9 cellular contexts compared by ENCODE assay signal in genomic region chr3:50242778-50243551, GRCh38. TPM values are rescaled to one million over a fixed set of nuclear protein-coding genes. Genes with fewer than 3 reads are reported as not detected.
A peak's percentile ranks its signal among the peaks of the same experiment; 100 is the strongest.
DNase-seq lines count a peak whose midpoint lies in the region; ATAC-seq, FAIRE-seq and TF ChIP-seq lines count a peak whose summit lies in the region.
"Had no signal": no experiment of that assay in that cellular context is flagged by ENCODE, and none has a peak within 500 bp of the region (broad histone marks: within the 10 kb centered on the region; RNA-seq: fewer than 3 reads in every experiment).

No MANE protein-coding gene starts in this region.

- H3K27me3 ChIP-seq in H7 (ENCODE audit: control insufficient read depth, insufficient read depth, low read length) (no peaks in the 10 kb centered on the region), endothelial cell of umbilical vein (ENCODE audit: control insufficient read depth in 2 of 2, insufficient read depth in 2 of 2, low read length in 2 of 2) (no peaks in the 10 kb centered on the region), muscle layer of colon (ENCODE audit: control insufficient read depth in 1 of 2, insufficient read depth in 2 of 2, low read length in 2 of 2) (no peaks in the 10 kb centered on the region)

- peaks cover 4% of the 10 kb centered on the region for H3K36me3 ChIP-seq in H7 (replicated peaks; ENCODE audit: control insufficient read depth, insufficient read depth, low read length)
- peaks cover 6 to 26% of the 10 kb centered on the region in 2 experiments for H3K36me3 ChIP-seq in endothelial cell of umbilical vein (ENCODE audit: control insufficient read depth in 2 of 2, extremely low read depth in 1 of 2, insufficient read depth in 2 of 2, low read length in 2 of 2)
- peaks cover 13% of the 10 kb centered on the region for H3K36me3 ChIP-seq in muscle layer of colon (ENCODE audit: insufficient read depth, low read length)

- peak; percentile 70 for DNase-seq in H7
- DNase-seq in UCSD-AML1 (lab: John Stamatoyannopoulos, UW; ENCODE audit: unreplicated experiment), result peak; percentile 91
- peak; percentile 93 for DNase-seq in endothelial cell of umbilical vein (ENCODE audit: low read depth, low spot score)
- no peak for DNase-seq in SHP77 (lab: John Stamatoyannopoulos, UW)

- TF ChIP-seq CTCF in endothelial cell of umbilical vein (IDR thresholded peaks at IDR 0.05; ENCODE audit: extremely low read depth in 1 of 2, insufficient read depth in 1 of 2, low read depth in 1 of 2, low read length in 2 of 2), result no peak

- H3K4me1 ChIP-seq in endothelial cell of umbilical vein (ENCODE audit: control insufficient read depth, extremely low read depth, insufficient read depth, low read length) (peaks cover 94% of the 10 kb centered on the region), muscle layer of colon (ENCODE audit: insufficient read depth, low read length) (peaks cover 87% of the 10 kb centered on the region)

- H2AFZ ChIP-seq in endothelial cell of umbilical vein (ENCODE audit: low read depth, low read length), result no peak overlapping the region

- H3K9me1 ChIP-seq in endothelial cell of umbilical vein (replicated peaks; ENCODE audit: control insufficient read depth, extremely low read depth, insufficient read depth, low read length), result no peaks in the 10 kb centered on the region

- no peak overlapping the region for H3K4me3 ChIP-seq in H7 (ENCODE audit: insufficient read depth, low read depth, low read length)
- H3K4me3 ChIP-seq in endothelial cell of umbilical vein (replicated peaks in 1 of 3; ENCODE audit: insufficient read depth in 1 of 3, low read depth in 1 of 3, low read length in 3 of 3), result peak overlapping the region in 1 of 3 experiments; percentile 11
- peak overlapping the region in 1 of 2 donors; percentile 31 for H3K4me3 ChIP-seq in muscle layer of colon (ENCODE audit: low read depth in 1 of 2, low read length in 2 of 2)

- H3K9me3 ChIP-seq in endothelial cell of umbilical vein (replicated peaks; ENCODE audit: control insufficient read depth, insufficient read depth, low read length) (no peaks in the 10 kb centered on the region), muscle layer of colon (ENCODE audit: low read length) (no peaks in the 10 kb centered on the region)

- CTCF ChIA-PET in endothelial cell of umbilical vein (lab: Charles Lee), result interaction anchor here (0.6 to 5.6 kb wide), 12 partner anchors 8 to 104 kb away, joined by 3 to 54 read pairs (median 4); partner anchors contain the start of gene GNAI2

- H3K27ac ChIP-seq in endothelial cell of umbilical vein (ENCODE audit: insufficient read depth, low read depth, low read length), result peak overlapping the region; percentile 97
- H3K27ac ChIP-seq in muscle layer of colon (ENCODE audit: low read depth, low read length), result peak overlapping the region; percentile 59

- FAIRE-seq in endothelial cell of umbilical vein (lab: Jason Lieb, UNC), result peak; percentile 99

- peak overlapping the region; percentile 63 for H3K4me2 ChIP-seq in endothelial cell of umbilical vein (ENCODE audit: insufficient read depth, low read length)

- no peak for ATAC-seq in GM21360 (IDR thresholded peaks at IDR 0.05; ENCODE audit: unreplicated experiment)
- no peak for ATAC-seq in HG02840 (IDR thresholded peaks at IDR 0.05; ENCODE audit: low FRiP score, unreplicated experiment)
- ATAC-seq in HG03045 (IDR thresholded peaks at IDR 0.05; ENCODE audit: unreplicated experiment), result no peak

- H3K9ac ChIP-seq in endothelial cell of umbilical vein (replicated peaks; ENCODE audit: extremely low read depth, insufficient read depth, low read length) (peak overlapping the region; percentile 76), muscle layer of colon (ENCODE audit: low read length) (peak overlapping the region; percentile 11)

- H4K20me1 ChIP-seq in endothelial cell of umbilical vein (replicated peaks; ENCODE audit: control insufficient read depth, extremely low read depth, insufficient read depth, low read length), result no peaks in the 10 kb centered on the region

- H3K79me2 ChIP-seq in endothelial cell of umbilical vein (ENCODE audit: control insufficient read depth, insufficient read depth, low read length), result peaks cover 91% of the 10 kb centered on the region

- dilution Hi-C loops in endothelial cell of umbilical vein (cut with MboI; ENCODE audit: extremely low pct_ligation_motif_present, low sequenced_read_pairs), result loop anchor here (5.0 kb wide), 1 partner anchor 61 kb away; no protein-coding TSS in a partner anchor

- intact Hi-C loops in endothelial cell of umbilical vein (cut with micrococcal nuclease), result loop anchor here (2.0 kb wide), 1 partner anchor 56 kb away; the partner anchor contains the start of genes HYAL3 and NAA80

- no peak for TF ChIP-seq POLR2A in endothelial cell of umbilical vein (IDR thresholded peaks at IDR 0.05; ENCODE audit: low read depth, low read length)

- BruUV-seq in endothelial cell of umbilical vein (replicated peaks; lab: Mats Ljungman, UMichigan), result no TSS peak

- POLR2A ChIA-PET in endothelial cell of umbilical vein (lab: Charles Lee), result interaction anchor here (0.6 to 1.5 kb wide), 7 partner anchors 8 to 281 kb away, joined by 3 to 11 read pairs (median 4); no protein-coding TSS in a partner anchor

TF ChIP-seq in endothelial cell of umbilical vein, 7 proteins besides CTCF, POLR2A, EP300 and RAD21:
- TF ChIP-seq MAX (IDR thresholded peaks at IDR 0.05; ENCODE audit: insufficient read depth, insufficient read length) (no peak), JUN (IDR thresholded peaks at IDR 0.05; ENCODE audit: borderline replicate concordance, insufficient read depth, insufficient read length, low read depth) (peak; percentile 63), FOS (IDR thresholded peaks at IDR 0.05; ENCODE audit: borderline replicate concordance, insufficient read depth, low read length) (peak; percentile 24), POLR2AphosphoS5 (IDR thresholded peaks at IDR 0.05; ENCODE audit: insufficient read depth, low read depth, low read length) (peak; percentile 68)

RNA-seq across cellular contexts. Expression of gene GNAI2, which starts 7.0 kb away (rescaled TPM):
- total RNA-seq in H7 (2014; rRNA removed; shearing (Covaris generic)), result 204 and 246 TPM in 2 replicates
- total RNA-seq in endothelial cell of umbilical vein, result 767 and 773 TPM in 2 replicates
- 1,875 and 2,290 TPM in 2 replicates for polyA plus RNA-seq in endothelial cell of umbilical vein
- polyA plus RNA-seq in endothelial cell of umbilical vein (2011; cell fraction: cytosol; rRNA removed), result 1,268 and 1,476 TPM in 2 replicates
- polyA plus RNA-seq in endothelial cell of umbilical vein (2011; cell fraction: nucleus; rRNA removed), result 620 and 630 TPM in 2 replicates
- polyA plus RNA-seq in endothelial cell of umbilical vein (2012), result 588 and 714 TPM in 2 replicates
- 1,411 and 1,486 TPM in 2 replicates for polyA minus RNA-seq in endothelial cell of umbilical vein
- 67.6 TPM for polyA minus RNA-seq in endothelial cell of umbilical vein (2011; cell fraction: cytosol; rRNA and poly(A)+ RNA removed)
- 157 and 164 TPM in 2 replicates for polyA minus RNA-seq in endothelial cell of umbilical vein (2011; cell fraction: nucleus; rRNA and poly(A)+ RNA removed)

RNA-seq across cellular contexts. Expression of gene SEMA3B, which starts 26.0 kb away (rescaled TPM):
- 2.8 and 4.4 TPM in 2 replicates for total RNA-seq in H7 (2014; rRNA removed; shearing (Covaris generic))
- total RNA-seq in endothelial cell of umbilical vein, result 0.97 and 1.5 TPM in 2 replicates
- 1.2 and 1.4 TPM in 2 replicates for polyA plus RNA-seq in endothelial cell of umbilical vein
- 0.35 and 0.69 TPM in 2 replicates for polyA plus RNA-seq in endothelial cell of umbilical vein (2011; cell fraction: cytosol; rRNA removed)
- 8.0 and 8.3 TPM in 2 replicates for polyA plus RNA-seq in endothelial cell of umbilical vein (2011; cell fraction: nucleus; rRNA removed)
- polyA plus RNA-seq in endothelial cell of umbilical vein (2012), result 0.68 and 0.94 TPM in 2 replicates
- polyA minus RNA-seq in endothelial cell of umbilical vein, result 0.66 and 1.4 TPM in 2 replicates
- 58.9 TPM for polyA minus RNA-seq in endothelial cell of umbilical vein (2011; cell fraction: cytosol; rRNA and poly(A)+ RNA removed)
- 2.1 and 3.9 TPM in 2 replicates for polyA minus RNA-seq in endothelial cell of umbilical vein (2011; cell fraction: nucleus; rRNA and poly(A)+ RNA removed)

RNA-seq across cellular contexts. Expression of gene LSMEM2, which starts 35.9 kb away (rescaled TPM):
- total RNA-seq in H7 (2014; rRNA removed; shearing (Covaris generic)), result 0.07 and 1.2 TPM in 2 replicates
- total RNA-seq in endothelial cell of umbilical vein, result not detected in 2 replicates
- not detected in 2 replicates for polyA plus RNA-seq in endothelial cell of umbilical vein
- polyA plus RNA-seq in endothelial cell of umbilical vein (2011; cell fraction: cytosol; rRNA removed), result not detected in 2 replicates
- not detected in 2 replicates for polyA plus RNA-seq in endothelial cell of umbilical vein (2011; cell fraction: nucleus; rRNA removed)
- polyA plus RNA-seq in endothelial cell of umbilical vein (2012), result not detected in 2 replicates
- not detected in 2 replicates for polyA minus RNA-seq in endothelial cell of umbilical vein
- polyA minus RNA-seq in endothelial cell of umbilical vein (2011; cell fraction: cytosol; rRNA and poly(A)+ RNA removed), result not detected
- not detected in 2 replicates for polyA minus RNA-seq in endothelial cell of umbilical vein (2011; cell fraction: nucleus; rRNA and poly(A)+ RNA removed)
- total RNA-seq: LHCN-M2 had no signal

RNA-seq across cellular contexts. Expression of gene SLC38A3, which starts 37.9 kb away (rescaled TPM):
- total RNA-seq in H7 (2014; rRNA removed; shearing (Covaris generic)), result 0.21 and 0.22 TPM in 2 replicates
- 0.60 and 0.65 TPM in 2 replicates for total RNA-seq in endothelial cell of umbilical vein
- polyA plus RNA-seq in endothelial cell of umbilical vein, result 0.94 and 1.1 TPM in 2 replicates
- polyA plus RNA-seq in endothelial cell of umbilical vein (2011; cell fraction: cytosol; rRNA removed), result 0.21 and 0.23 TPM in 2 replicates
- polyA plus RNA-seq in endothelial cell of umbilical vein (2011; cell fraction: nucleus; rRNA removed), result 1.0 and 1.2 TPM in 2 replicates
- 0.24 TPM in 1 of 2 replicates, not detected in the other for polyA plus RNA-seq in endothelial cell of umbilical vein (2012)
- polyA minus RNA-seq in endothelial cell of umbilical vein, result not detected in 2 replicates
- not detected for polyA minus RNA-seq in endothelial cell of umbilical vein (2011; cell fraction: cytosol; rRNA and poly(A)+ RNA removed)
- 0.72 and 0.77 TPM in 2 replicates for polyA minus RNA-seq in endothelial cell of umbilical vein (2011; cell fraction: nucleus; rRNA and poly(A)+ RNA removed)

RNA-seq across cellular contexts. Expression of gene IFRD2, which starts 49.3 kb away (rescaled TPM):
- 118 and 146 TPM in 2 replicates for total RNA-seq in H7 (2014; rRNA removed; shearing (Covaris generic))
- total RNA-seq in endothelial cell of umbilical vein, result 109 and 111 TPM in 2 replicates
- 99.4 and 101 TPM in 2 replicates for polyA plus RNA-seq in endothelial cell of umbilical vein
- polyA plus RNA-seq in endothelial cell of umbilical vein (2011; cell fraction: cytosol; rRNA removed), result 73.1 and 74.5 TPM in 2 replicates
- polyA plus RNA-seq in endothelial cell of umbilical vein (2011; cell fraction: nucleus; rRNA removed), result 207 and 228 TPM in 2 replicates
- polyA plus RNA-seq in endothelial cell of umbilical vein (2012), result 66.3 and 90.3 TPM in 2 replicates
- polyA minus RNA-seq in endothelial cell of umbilical vein, result 43.0 and 57.1 TPM in 2 replicates
- polyA minus RNA-seq in endothelial cell of umbilical vein (2011; cell fraction: cytosol; rRNA and poly(A)+ RNA removed), result 96.3 TPM
- 40.2 and 42.9 TPM in 2 replicates for polyA minus RNA-seq in endothelial cell of umbilical vein (2011; cell fraction: nucleus; rRNA and poly(A)+ RNA removed)

Comparison
In these comparisons a context has a peak if more than half of its experiments do, and no peak if none do; other contexts are left out.
1. DNase-seq: peak in H7 (single experiment), UCSD-AML1 (single experiment) and endothelial cell of umbilical vein (single experiment); none in SHP77 (0 of 2).